ENCODE assay signal across 8 cellular contexts in the genomic region with DNA sequence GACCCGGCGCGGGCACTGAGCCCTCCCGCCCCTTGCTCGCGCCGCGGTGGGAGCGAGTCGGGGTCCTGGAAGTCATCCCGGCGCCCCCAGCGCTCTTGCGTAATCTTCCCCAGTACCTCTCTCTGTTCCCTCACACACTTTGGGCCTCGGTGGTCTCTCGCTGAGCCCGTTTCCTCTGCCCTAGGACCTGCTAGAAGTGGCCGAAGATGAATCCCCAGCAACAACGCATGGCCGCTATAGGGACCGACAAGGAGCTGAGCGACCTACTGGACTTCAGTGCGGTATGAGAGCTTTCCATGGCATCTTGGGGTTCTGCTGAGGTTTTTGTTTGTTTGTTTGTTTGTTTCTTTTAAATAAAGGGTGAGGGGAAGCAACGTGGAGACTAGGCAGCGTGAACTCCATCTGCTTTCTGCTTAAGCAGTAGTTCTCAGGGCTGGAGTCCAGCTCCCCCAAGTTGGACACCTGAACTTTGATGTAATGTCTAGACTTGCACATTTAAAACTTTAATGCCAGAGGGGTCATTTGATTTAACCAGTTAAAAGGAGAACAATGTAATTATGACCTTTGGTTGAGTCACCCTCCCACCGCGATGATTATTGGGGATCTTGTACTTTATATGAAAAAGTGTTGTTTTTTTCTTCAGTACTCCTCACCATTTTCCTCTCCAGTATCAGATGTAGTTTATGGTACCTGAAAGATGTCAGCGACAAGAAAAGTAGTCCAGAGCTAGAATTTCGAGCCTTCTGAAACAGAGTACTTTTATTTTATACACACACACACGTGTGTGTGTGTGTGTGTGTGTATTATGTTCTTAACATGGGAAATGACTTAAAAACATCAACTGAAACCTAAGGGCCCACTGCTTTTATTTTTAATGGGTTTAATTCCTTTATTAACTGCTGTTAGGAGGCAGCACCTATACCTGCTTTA. TPM values are rescaled to one million over a fixed set of nuclear protein-coding genes. Genes with fewer than 3 reads are reported as not detected.
A peak's percentile ranks its signal among the peaks of the same experiment; 100 is the strongest.
DNase-seq lines count a peak whose midpoint lies in the region; ATAC-seq, FAIRE-seq and TF ChIP-seq lines count a peak whose summit lies in the region.

No MANE protein-coding gene starts in this region.

- no peaks in the 10 kb centered on the region for H3K27me3 Mint-ChIP-seq in activated naive CD8-positive, alpha-beta T cell treated with anti-CD3 and anti-CD28 coated beads, Interleukin-2, amount 50 U/mL, for 24 hours

- H3K36me3 ChIP-seq in NT2/D1 (ENCODE audit: insufficient read depth, insufficient read length, low read length) (peaks cover 54% of the 10 kb centered on the region), prostate gland (no peaks in the 10 kb centered on the region)

- FAIRE-seq in HTR-8/SVneo (lab: Jason Lieb, UNC): no peak

- H3K9ac ChIP-seq in NT2/D1 (ENCODE audit: insufficient read length, low read depth): peak overlapping the region; percentile 92

- WGBS in prostate gland: 2% methylated on average over 30 of the region's 30 CpGs

- H3K36me3 Mint-ChIP-seq in activated naive CD8-positive, alpha-beta T cell treated with anti-CD3 and anti-CD28 coated beads, Interleukin-2, amount 50 U/mL, for 24 hours (ENCODE audit: low read depth): peaks cover 33% of the 10 kb centered on the region

- TF ChIP-seq CTCF in prostate gland (IDR thresholded peaks at IDR 0.05): no peak

- no peak for TF ChIP-seq POLR2A in prostate gland (IDR thresholded peaks at IDR 0.05)

- H3K4me1 ChIP-seq in NT2/D1 (ENCODE audit: insufficient read depth, insufficient read length): peaks cover 4% of the 10 kb centered on the region
- peaks cover 6% of the 10 kb centered on the region for H3K4me1 ChIP-seq in prostate gland (replicated peaks)

- H3K9me3 ChIP-seq in NT2/D1 (ENCODE audit: insufficient read depth, low read length): peaks cover 6% of the 10 kb centered on the region; the same call in 1 of the 2 replicates
- H3K9me3 ChIP-seq in prostate gland: no peaks in the 10 kb centered on the region

- ATAC-seq in HG02798 (IDR thresholded peaks at IDR 0.05; ENCODE audit: poor library complexity, unreplicated experiment) (peak; percentile 5), left ventricle myocardium superior (peak; percentile 1)
- ATAC-seq in activated naive CD8-positive, alpha-beta T cell treated with anti-CD3 and anti-CD28 coated beads, Interleukin-2, amount 50 U/mL, for 24 hours: no peak

- peaks cover 53% of the 10 kb centered on the region for H3K4me1 Mint-ChIP-seq in activated naive CD8-positive, alpha-beta T cell treated with anti-CD3 and anti-CD28 coated beads, Interleukin-2, amount 50 U/mL, for 24 hours

- DNase-seq in NCI-H2227 (lab: John Stamatoyannopoulos, UW; ENCODE audit: unreplicated experiment): peak; percentile 39
- no peak for DNase-seq in NCI-H2227 treated with DMSO at 0.1 percent for 48 hours (lab: John Stamatoyannopoulos, UW)
- DNase-seq in NT2/D1 (ENCODE audit: low read depth, low spot score): no peak
- peak; percentile 36 for DNase-seq in activated naive CD8-positive, alpha-beta T cell treated with anti-CD3 and anti-CD28 coated beads, Interleukin-2, amount 50 U/mL, for 24 hours
- no peak for DNase-seq in left ventricle myocardium superior
- DNase-seq in prostate gland (ENCODE audit: low spot score): peak; percentile 18
- DNase-seq in HTR-8/SVneo (ENCODE audit: insufficient read length, low spot score): no peak

- H3K27me3 ChIP-seq in NT2/D1 (ENCODE audit: insufficient read depth, insufficient read length): peaks cover 7% of the 10 kb centered on the region
- no peaks in the 10 kb centered on the region for H3K27me3 ChIP-seq in prostate gland (replicated peaks; ENCODE audit: insufficient read depth)

- H3K4me3 ChIP-seq in NT2/D1 (ENCODE audit: insufficient read length, low read depth) (peak overlapping the region; percentile 59), prostate gland (peak overlapping the region; percentile 86 to 98)

- peak overlapping the region; percentile 93 for H3K4me3 Mint-ChIP-seq in activated naive CD8-positive, alpha-beta T cell treated with anti-CD3 and anti-CD28 coated beads, Interleukin-2, amount 50 U/mL, for 24 hours

- H3K9me3 Mint-ChIP-seq in activated naive CD8-positive, alpha-beta T cell treated with anti-CD3 and anti-CD28 coated beads, Interleukin-2, amount 50 U/mL, for 24 hours: peaks cover 4% of the 10 kb centered on the region

- H3K27ac ChIP-seq in prostate gland: peak overlapping the region; percentile 92 to 96

- intact Hi-C loops in left ventricle myocardium superior (cut with micrococcal nuclease): loop anchor here (5.0 to 10.0 kb wide), 2 partner anchors 38 to 225 kb away; no protein-coding TSS in a partner anchor
- intact Hi-C loops in prostate gland (cut with DNase I): loop anchor here (5.0 kb wide), 4 partner anchors 98 to 387 kb away; no protein-coding TSS in a partner anchor

- H3K27ac Mint-ChIP-seq in activated naive CD8-positive, alpha-beta T cell treated with anti-CD3 and anti-CD28 coated beads, Interleukin-2, amount 50 U/mL, for 24 hours: peak overlapping the region; percentile 90

RNA-seq across cellular contexts. Expression of a gene that starts 1.5 kb away (rescaled TPM):
- total RNA-seq in left ventricle myocardium superior (48.4 TPM), prostate gland (100 to 1,000 TPM in 1 of 2 donors, 10 to 100 TPM in 1; 95.4 to 123 TPM)

Comparison
In these comparisons a context has a peak if more than half of its experiments do, and no peak if none do; other contexts are left out.
1. DNase-seq: peak in NCI-H2227 (single experiment), activated naive CD8-positive, alpha-beta T cell treated with anti-CD3 and anti-CD28 coated beads, Interleukin-2, amount 50 U/mL, for 24 hours (single experiment) and prostate gland (single experiment); none in NCI-H2227 treated with DMSO at 0.1 percent for 48 hours (single experiment), NT2/D1 (single experiment), left ventricle myocardium superior (single experiment) and HTR-8/SVneo (single experiment).